1 cellular context compared by ENCODE assay signal in the genomic region with DNA sequence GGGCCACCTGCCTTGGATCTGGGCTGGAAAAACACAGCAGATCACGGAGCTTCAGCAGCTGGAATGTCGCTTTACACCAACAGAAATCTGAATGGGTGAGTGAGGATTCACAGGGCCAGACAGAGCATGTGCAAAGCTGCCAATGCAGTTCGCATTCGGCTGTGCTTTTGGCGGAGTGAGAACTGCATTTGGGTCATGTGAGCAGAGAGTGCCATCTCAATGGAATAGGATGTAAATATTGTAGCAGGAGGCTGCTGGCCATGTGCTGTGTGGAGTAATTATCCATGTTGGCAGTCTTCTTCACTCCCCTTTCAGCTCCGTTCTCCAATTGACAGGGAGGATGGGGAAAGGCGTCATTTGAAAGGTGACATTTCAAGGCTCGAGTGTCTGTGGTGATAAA.
TF ChIP-seq lines count a peak whose summit lies in the region.

A gene (minus strand): TSS at position 101 of the 400 bp plus-strand sequence. CDS start 417 bp downstream, outside the sequence.

TF ChIP-seq in IMR-90, 13 proteins besides CTCF, POLR2A, EP300 and RAD21 (continued from another document):
- TF ChIP-seq MAZ (IDR thresholded peaks at IDR 0.05; ENCODE audit: borderline replicate concordance, low read depth, low read length) (no peak), NFE2L2 (IDR thresholded peaks at IDR 0.05; ENCODE audit: low read depth, low read length) (no peak), CHD1 (IDR thresholded peaks at IDR 0.05; ENCODE audit: low read depth, low read length) (no peak), CEBPB (IDR thresholded peaks at IDR 0.05; ENCODE audit: low read depth, low read length) (no peak)
